In the genomic region with DNA sequence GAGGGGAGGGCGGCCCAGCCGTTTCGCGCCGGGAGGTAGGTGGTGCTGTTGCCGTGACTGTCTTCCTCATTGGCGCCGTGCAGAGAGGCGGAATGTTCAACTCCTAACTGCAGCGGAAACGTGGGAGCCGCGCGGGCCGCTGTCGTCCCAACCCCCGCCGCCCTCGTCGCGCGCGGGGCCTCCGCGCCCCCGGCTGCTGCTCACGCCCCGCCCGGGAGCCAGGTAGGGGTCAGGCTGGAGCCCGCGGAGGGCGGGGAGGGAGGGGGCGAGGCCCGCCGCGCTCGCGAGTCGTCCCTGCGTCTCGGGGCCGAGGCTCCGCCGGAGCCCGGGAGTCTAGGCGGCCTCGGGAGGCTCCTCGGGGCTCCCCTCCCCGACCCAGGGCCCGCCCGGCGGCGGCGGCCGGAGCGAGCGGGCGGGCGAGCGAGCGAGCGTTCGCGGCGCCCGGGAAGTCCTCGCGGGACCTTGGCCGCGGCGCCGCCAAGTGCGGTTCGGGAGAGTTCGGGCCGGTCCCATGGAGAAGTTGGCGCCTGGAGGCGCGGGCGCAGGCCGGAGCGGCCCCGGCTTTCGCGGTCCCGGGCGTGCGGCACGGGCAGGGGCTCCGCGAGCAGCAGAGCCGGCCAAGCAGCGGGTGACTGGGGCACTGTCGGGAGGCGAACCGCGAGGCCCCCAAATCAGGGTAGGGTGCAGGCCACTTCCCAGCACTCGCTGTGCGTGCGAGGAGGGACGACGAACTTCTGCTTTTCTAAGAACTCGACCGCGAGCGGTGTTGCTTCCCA, we compare ENCODE assay signal across 8 cellular contexts. TPM values are rescaled to one million over a fixed set of nuclear protein-coding genes. Genes with fewer than 3 reads are reported as not detected.
DNase-seq lines count a peak whose midpoint lies in the region; ATAC-seq and TF ChIP-seq lines count a peak whose summit lies in the region.

A gene (plus strand): TSS at position 66 of the 776 bp plus-strand sequence. CDS start 15,186 bp downstream, outside the sequence.

- peaks cover 4 to 29% of the 10 kb centered on the region in 2 donors for H3K4me1 ChIP-seq in left lung

- ATAC-seq in GM18517 (IDR thresholded peaks at IDR 0.05; ENCODE audit: unreplicated experiment) = peak; percentile 52
- peak; percentile 64 for ATAC-seq in HG02973 (IDR thresholded peaks at IDR 0.05; ENCODE audit: unreplicated experiment)
- ATAC-seq in activated CD4-positive, alpha-beta T cell treated with anti-CD3 and anti-CD28 coated beads for 36 hours = peak; percentile 85
- peak; percentile 76 for ATAC-seq in left lung

- no peaks in the 10 kb centered on the region for H3K36me3 Mint-ChIP-seq in activated CD4-positive, alpha-beta T cell treated with anti-CD3 and anti-CD28 coated beads for 36 hours (ENCODE audit: low read depth)

- H3K27ac Mint-ChIP-seq in activated CD4-positive, alpha-beta T cell treated with anti-CD3 and anti-CD28 coated beads for 36 hours = peak within 1 kb of the TSS; percentile 76

- TF ChIP-seq CTCF in left lung (IDR thresholded peaks at IDR 0.05) = peak in 1 of 2 donors; percentile 28

- H3K4me3 Mint-ChIP-seq in activated CD4-positive, alpha-beta T cell treated with anti-CD3 and anti-CD28 coated beads for 36 hours = peak within 1 kb of the TSS; percentile 76

- H3K36me3 ChIP-seq in left lung = no peaks in the 10 kb centered on the region

- CTCF ChIA-PET in activated CD4-positive, alpha-beta T cell treated with anti-CD3 and anti-CD28 coated beads for 36 hours (lab: Charles Lee) = no interaction called here

- peak within 1 kb of the TSS; percentile 95 to 98 for H3K27ac ChIP-seq in left lung

- DNase-seq in ACHN (peak; percentile 77), NCI-H2171 treated with DMSO at 0.1 percent for 48 hours (lab: John Stamatoyannopoulos, UW) (peak; percentile 75), dedifferentiated amniotic fluid mesenchymal stem cell (ENCODE audit: extremely low spot score) (peak; percentile 66), left lung (peak; percentile 80 to 94)
- peak; percentile 73 for DNase-seq in activated CD4-positive, alpha-beta T cell treated with anti-CD3 and anti-CD28 coated beads for 36 hours
- DNase-seq in stimulated activated CD4-positive, alpha-beta T cell treated with anti-CD3 and anti-CD28 coated beads, Interleukin-4, amount 100 ng/mL, for 4 hours = peak; percentile 30 to 39

- H3K9me3 ChIP-seq in left lung = no peaks in the 10 kb centered on the region

- peaks cover 22% of the 10 kb centered on the region for H3K4me1 Mint-ChIP-seq in activated CD4-positive, alpha-beta T cell treated with anti-CD3 and anti-CD28 coated beads for 36 hours

- peak within 1 kb of the TSS; percentile 54 to 70 for H3K4me3 ChIP-seq in left lung

- H3K27me3 ChIP-seq in left lung = no peaks in the 10 kb centered on the region

- POLR2A ChIA-PET in activated CD4-positive, alpha-beta T cell treated with anti-CD3 and anti-CD28 coated beads for 36 hours (lab: Charles Lee) = no interaction called here

- H3K9me3 Mint-ChIP-seq in activated CD4-positive, alpha-beta T cell treated with anti-CD3 and anti-CD28 coated beads for 36 hours (ENCODE audit: low read depth) = no peaks in the 10 kb centered on the region

- in situ Hi-C loops in ACHN (cut with HindIII; ENCODE audit: low pct_ligation_motif_present, low pct_unique_long_range_greater_than_20kb, low sequenced_read_pairs) = no loop called here

- H3K27me3 Mint-ChIP-seq in activated CD4-positive, alpha-beta T cell treated with anti-CD3 and anti-CD28 coated beads for 36 hours = peaks cover 33% of the 10 kb centered on the region

- intact Hi-C loops in activated CD4-positive, alpha-beta T cell treated with anti-CD3 and anti-CD28 coated beads for 36 hours (cut with DNase I, micrococcal nuclease) = loop anchor here (1.0 to 10.0 kb wide), 8 partner anchors 27 to 279 kb away; a partner anchor contains a TSS
- intact Hi-C loops in left lung (cut with DNase I) = no loop called here

RNA-seq across cellular contexts. Expression of the gene that starts here (rescaled TPM):
- 1 to 10 TPM; 8.1 to 8.4 TPM for total RNA-seq in activated CD4-positive, alpha-beta T cell treated with anti-CD3 and anti-CD28 coated beads for 36 hours
- total RNA-seq in left lung = 10 to 100 TPM; 49.6 to 57.5 TPM

Comparison
In these comparisons a context has a peak if more than half of its experiments do, and no peak if none do; other contexts are left out.
1. Peak in every context shown above with its lines: DNase-seq, ATAC-seq, H3K4me3 ChIP-seq and H3K27ac ChIP-seq.
2. RNA of the gene that starts here (total RNA-seq): 49.6 to 57.5 TPM in left lung; 8.1 to 8.4 TPM in activated CD4-positive, alpha-beta T cell treated with anti-CD3 and anti-CD28 coated beads for 36 hours; every median in the first group is over 4 times any median in the second.
3. DNase-seq: peak in every context shown above with its lines; median percentile 87 in left lung; 77 in ACHN; 75 in NCI-H2171 treated with DMSO at 0.1 percent for 48 hours; 73 in activated CD4-positive, alpha-beta T cell treated with anti-CD3 and anti-CD28 coated beads for 36 hours; 66 in dedifferentiated amniotic fluid mesenchymal stem cell; 34 in stimulated activated CD4-positive, alpha-beta T cell treated with anti-CD3 and anti-CD28 coated beads, Interleukin-4, amount 100 ng/mL, for 4 hours.
4. intact Hi-C loops: an anchor here in activated CD4-positive, alpha-beta T cell treated with anti-CD3 and anti-CD28 coated beads for 36 hours (1.0 to 10.0 kb wide); none called in left lung.